8 cellular contexts compared by ENCODE assay signal in genomic region chr3:23888617-23889228, GRCh38. TPM values are rescaled to one million over a fixed set of nuclear protein-coding genes. Genes with fewer than 3 reads are reported as not detected.
DNase-seq lines count a peak whose midpoint lies in the region; ATAC-seq, FAIRE-seq and TF ChIP-seq lines count a peak whose summit lies in the region.

No MANE protein-coding gene starts in this region.

- H3K27me3 ChIP-seq in ascending aorta = no peaks in the 10 kb centered on the region

- peak; percentile 74 to 79 (median 78) for TF ChIP-seq CTCF in ascending aorta (IDR thresholded peaks at IDR 0.05)

- no peak overlapping the region for H3K27ac ChIP-seq in ascending aorta

- peak; percentile 58 for DNase-seq in ELR (ENCODE audit: low read depth)
- DNase-seq in ascending aorta (ENCODE audit: low spot score in 2 of 2) = no peak
- DNase-seq in retina = no peak
- DNase-seq in activated CD4-positive, alpha-beta T cell treated with anti-CD3 and anti-CD28 coated beads, Interleukin-2, amount 50 U/mL, for 1 hour = no peak
- DNase-seq in GM12892 (ENCODE audit: insufficient read length) = no peak

- FAIRE-seq in islet of Langerhans (lab: Jason Lieb, UNC) = peak; percentile 69
- FAIRE-seq in GM12892 (lab: Jason Lieb, UNC) = no peak

- H3K4me3 ChIP-seq in ascending aorta = no peak overlapping the region

- ATAC-seq in HG03159 (IDR thresholded peaks at IDR 0.05; ENCODE audit: unreplicated experiment) (peak; percentile 52), HG03571 (IDR thresholded peaks at IDR 0.05; ENCODE audit: unreplicated experiment) (no peak)

- H3K9me3 ChIP-seq in ascending aorta = no peaks in the 10 kb centered on the region

- intact Hi-C loops in ascending aorta (cut with DNase I) = loop anchor here (5.0 kb wide), 1 partner anchor 794 kb away; no protein-coding TSS in a partner anchor

- no peak for TF ChIP-seq POLR2A in GM12892 (IDR thresholded peaks at IDR 0.05; ENCODE audit: low read depth, low read length)

- no peaks in the 10 kb centered on the region for H3K4me1 ChIP-seq in ascending aorta

- peaks cover 0 to 12% of the 10 kb centered on the region in 2 donors for H3K36me3 ChIP-seq in ascending aorta

RNA-seq across cellular contexts. Expression of gene NKIRAS1, which starts 28.1 kb away (rescaled TPM):
- total RNA-seq in ascending aorta = 8.7 TPM
- 8.4 TPM for polyA plus RNA-seq in GM12892 (2012; ENCODE audit: missing spikeins)

RNA-seq across cellular contexts. Expression of gene RPL15, which starts 28.2 kb away (rescaled TPM):
- total RNA-seq in ascending aorta = 1,680 TPM
- polyA plus RNA-seq in GM12892 (2012; ENCODE audit: missing spikeins) = 4,883 TPM

RNA-seq across cellular contexts. Expression of gene NR1D2, which starts 56.4 kb away (rescaled TPM):
- total RNA-seq in ascending aorta = 6.5 TPM
- 2.7 TPM for polyA plus RNA-seq in GM12892 (2012; ENCODE audit: missing spikeins)
